10 cellular contexts compared by ENCODE assay signal in genomic region chr3:195100903-195101591, GRCh38.
DNase-seq lines count a peak whose midpoint lies in the region; ATAC-seq and TF ChIP-seq lines count a peak whose summit lies in the region.
"Had no signal": no experiment of that assay in that cellular context is flagged by ENCODE, and none has a peak within 500 bp of the region (broad histone marks: within the 10 kb centered on the region; RNA-seq: fewer than 3 reads in every experiment).

No MANE protein-coding gene starts in this region.

- peaks cover 0 to 21% (median 5%) of the 10 kb centered on the region in 4 donors for H3K4me1 ChIP-seq in right lobe of liver

- no peaks in the 10 kb centered on the region for H3K27me3 ChIP-seq in right lobe of liver

- no peaks in the 10 kb centered on the region for H3K36me3 Mint-ChIP-seq in activated naive CD8-positive, alpha-beta T cell treated with anti-CD3 and anti-CD28 coated beads, Interleukin-2, amount 10 ng/mL, durations not matched to agents 7 days and 5 days

- H3K36me3 ChIP-seq in right lobe of liver, result no peaks in the 10 kb centered on the region

- 44% methylated on average over 2 of the region's 9 CpGs for WGBS in right lobe of liver (ENCODE audit: insufficient coverage, low coverage, low lambda C conversion rate, missing lambda C conversion rate)

- H3K4me1 Mint-ChIP-seq in activated naive CD8-positive, alpha-beta T cell treated with anti-CD3 and anti-CD28 coated beads, Interleukin-2, amount 10 ng/mL, durations not matched to agents 7 days and 5 days, result peaks cover 23% of the 10 kb centered on the region

- no peaks in the 10 kb centered on the region for H3K27me3 Mint-ChIP-seq in activated naive CD8-positive, alpha-beta T cell treated with anti-CD3 and anti-CD28 coated beads, Interleukin-2, amount 10 ng/mL, durations not matched to agents 7 days and 5 days

- H3K4me3 Mint-ChIP-seq in activated naive CD8-positive, alpha-beta T cell treated with anti-CD3 and anti-CD28 coated beads, Interleukin-2, amount 10 ng/mL, durations not matched to agents 7 days and 5 days, result peak overlapping the region; percentile 53

- peak overlapping the region in 2 of 3 donors; percentile 26 to 33 for H3K27ac ChIP-seq in right lobe of liver
- H3K27ac ChIP-seq: coronary artery had no signal

- peak; percentile 41 for ATAC-seq in activated naive CD8-positive, alpha-beta T cell treated with anti-CD3 and anti-CD28 coated beads, Interleukin-2, amount 10 ng/mL, durations not matched to agents 7 days and 5 days (ENCODE audit: low read depth)
- ATAC-seq in right lobe of liver (peak; percentile 8 to 21 (median 16)), HG02938 (IDR thresholded peaks at IDR 0.05; ENCODE audit: unreplicated experiment) (no peak), GM18870 (IDR thresholded peaks at IDR 0.05; ENCODE audit: unreplicated experiment) (no peak), GM19397 (IDR thresholded peaks at IDR 0.05; ENCODE audit: unreplicated experiment) (no peak)

- H3K4me3 ChIP-seq in right lobe of liver, result no peak overlapping the region
- H3K4me3 ChIP-seq: coronary artery had no signal

- intact Hi-C loops in right lobe of liver (cut with DNase I), result loop anchor here in 1 of 2 donors (10.0 kb wide), 1 partner anchor 66 kb away; no protein-coding TSS in a partner anchor

- DNase-seq in CD1c-positive myeloid dendritic cell (ENCODE audit: extremely low spot score) (peak; percentile 84), HS-5 (ENCODE audit: low read depth) (peak; percentile 33), right lobe of liver (peak in 2 of 3 donors; percentile 65 to 72), NCI-H345 (lab: John Stamatoyannopoulos, UW) (no peak)
- peak; percentile 24 for DNase-seq in activated naive CD8-positive, alpha-beta T cell treated with anti-CD3 and anti-CD28 coated beads, Interleukin-2, amount 10 ng/mL, durations not matched to agents 7 days and 5 days
- DNase-seq: OCI-M1 had no signal

- TF ChIP-seq POLR2A in right lobe of liver (IDR thresholded peaks at IDR 0.05), result no peak

- no peaks in the 10 kb centered on the region for H3K9me3 ChIP-seq in right lobe of liver

- no peaks in the 10 kb centered on the region for H3K9me3 Mint-ChIP-seq in activated naive CD8-positive, alpha-beta T cell treated with anti-CD3 and anti-CD28 coated beads, Interleukin-2, amount 10 ng/mL, durations not matched to agents 7 days and 5 days

- TF ChIP-seq CTCF in right lobe of liver (IDR thresholded peaks at IDR 0.05), result no peak

- POLR2A ChIA-PET in activated naive CD8-positive, alpha-beta T cell treated with anti-CD3 and anti-CD28 coated beads, Interleukin-2, amount 10 ng/mL, durations not matched to agents 7 days and 5 days (lab: Charles Lee), result no interaction called here

- peak overlapping the region; percentile 54 for H3K27ac Mint-ChIP-seq in activated naive CD8-positive, alpha-beta T cell treated with anti-CD3 and anti-CD28 coated beads, Interleukin-2, amount 10 ng/mL, durations not matched to agents 7 days and 5 days

Comparison
In these comparisons a context has a peak if more than half of its experiments do, and no peak if none do; other contexts are left out.
1. ATAC-seq: peak in activated naive CD8-positive, alpha-beta T cell treated with anti-CD3 and anti-CD28 coated beads, Interleukin-2, amount 10 ng/mL, durations not matched to agents 7 days and 5 days (single experiment) and right lobe of liver (4 of 4); none in HG02938 (single experiment), GM18870 (single experiment) and GM19397 (single experiment).